ENCODE assay signal across 21 cellular contexts in genomic region chr10:123250640-123251039, GRCh38.
"Had no signal": no experiment of that assay in that cellular context is flagged by ENCODE, and none has a peak within 500 bp of the region (broad histone marks: within the 10 kb centered on the region; RNA-seq: fewer than 3 reads in every experiment).

No MANE protein-coding gene starts in this region.

- ATAC-seq: activated T-cell treated with anti-CD3 and anti-CD28 coated beads, Interleukin-2, amount 50 U/mL, for 4 hours; left colon; lower lobe of right lung; natural killer cell treated with Interleukin-12 subunit alpha and Interleukin-12 subunit beta and Interleukin-15 and Interleukin-18, amount 100 ng/mL, for 72 hours; upper lobe of right lung had no signal

- DNase-seq: activated CD4-positive, alpha-beta T cell treated with anti-CD3 and anti-CD28 coated beads, Interleukin-2, amount 50 U/mL, for 1 hour; activated CD4-positive, CD25-positive, alpha-beta regulatory T cell; activated CD8-positive, alpha-beta memory T cell treated with anti-CD3 and anti-CD28 coated beads, Interleukin-2, amount 50 U/mL, for 4 hours; activated naive CD4-positive, alpha-beta T cell treated with anti-CD3 and anti-CD28 coated beads for 36 hours; activated T-cell treated with anti-CD3 and anti-CD28 coated beads, Interleukin-2, amount 50 U/mL, for 4 hours; anterior cingulate cortex; brain microvascular endothelial cell; central memory CD4-positive, alpha-beta T cell; dorsolateral prefrontal cortex; endodermal cell; foreskin fibroblast; hippocampal formation; left colon; lower lobe of right lung; nucleus accumbens; stimulated activated CD8-positive, alpha-beta memory T cell treated with anti-CD3 and anti-CD28 coated beads, Interleukin-4, amount 100 ng/mL, for 48 hours; stimulated activated naive CD4-positive, alpha-beta T cell; upper lobe of right lung had no signal

- FAIRE-seq: colon, islet of Langerhans had no signal
